8 cellular contexts compared by ENCODE assay signal in the genomic region with DNA sequence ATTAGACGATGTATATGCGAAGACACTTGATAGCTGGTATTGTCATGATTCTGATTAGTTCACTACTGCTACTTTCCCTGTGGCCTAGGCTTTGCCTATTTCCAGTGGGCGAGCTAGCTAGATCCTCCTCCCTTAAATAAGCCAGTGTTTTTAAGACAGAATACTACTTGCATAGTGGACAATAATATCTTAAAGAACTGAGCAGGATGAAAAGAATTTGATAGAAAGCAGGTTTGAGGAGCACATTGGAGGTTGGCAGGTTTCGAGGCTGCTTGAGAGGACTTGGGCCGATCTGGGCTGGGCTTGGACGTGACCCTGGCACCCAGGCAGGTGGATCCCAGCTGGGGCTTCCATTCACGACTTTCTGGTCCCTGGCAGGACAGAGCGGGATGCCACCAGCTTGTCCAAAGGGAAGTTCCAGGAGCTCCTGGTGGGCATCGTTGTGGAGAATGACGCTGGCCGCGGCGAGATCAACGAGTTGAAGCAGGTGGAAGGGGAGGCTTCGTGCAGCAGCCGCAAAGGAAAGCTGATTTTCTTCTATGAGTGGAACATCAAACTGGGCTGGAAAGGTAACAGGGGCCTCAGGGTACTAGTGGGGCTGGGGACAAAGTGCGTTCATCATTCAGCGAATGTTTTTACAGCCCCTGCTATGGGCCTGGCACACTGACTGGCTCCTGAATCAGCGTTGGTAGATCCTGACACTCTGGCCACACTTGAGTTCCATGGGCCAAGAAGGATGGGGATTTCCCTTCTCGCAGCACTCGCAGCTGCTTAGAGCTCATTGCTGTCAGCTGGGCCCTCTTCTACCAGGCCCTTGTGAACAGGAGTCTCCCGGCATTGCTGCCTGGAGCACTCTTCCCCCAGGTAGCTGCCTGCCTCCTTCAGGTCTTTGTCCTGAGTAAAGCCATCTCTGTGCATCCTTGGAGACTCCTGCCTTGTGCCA. TPM values are rescaled to one million over a fixed set of nuclear protein-coding genes. Genes with fewer than 3 reads are reported as not detected.
A peak's percentile ranks its signal among the peaks of the same experiment; 100 is the strongest.
DNase-seq lines count a peak whose midpoint lies in the region; ATAC-seq and TF ChIP-seq lines count a peak whose summit lies in the region.

No MANE protein-coding gene starts in this region.

- H2AFZ ChIP-seq in osteoblast (ENCODE audit: low read length) = no peak overlapping the region

- ATAC-seq in GM21390 (IDR thresholded peaks at IDR 0.05; ENCODE audit: unreplicated experiment) = no peak

- H3K4me2 ChIP-seq in osteoblast (ENCODE audit: insufficient read depth, low read length) = peak overlapping the region; percentile 83

- in situ Hi-C loops in G401 (cut with HindIII; ENCODE audit: low sequenced_read_pairs) = no loop called here

- no peaks in the 10 kb centered on the region for H4K20me1 ChIP-seq in osteoblast (ENCODE audit: insufficient read depth, low read length)

- H3K9ac ChIP-seq in NT2/D1 (ENCODE audit: insufficient read length, low read depth) = peak overlapping the region; percentile 83

- H3K4me1 ChIP-seq in NT2/D1 (ENCODE audit: insufficient read depth, insufficient read length) (peaks cover 2% of the 10 kb centered on the region), osteoblast (ENCODE audit: insufficient read depth, low read length) (peaks cover 45% of the 10 kb centered on the region)

- peaks cover 8% of the 10 kb centered on the region for H3K27me3 ChIP-seq in NT2/D1 (ENCODE audit: insufficient read depth, insufficient read length)
- no peaks in the 10 kb centered on the region for H3K27me3 ChIP-seq in dorsolateral prefrontal cortex
- H3K27me3 ChIP-seq in osteoblast (ENCODE audit: insufficient read depth, low read length) = no peaks in the 10 kb centered on the region

- DNase-seq in G401 (ENCODE audit: low spot score) (peak; percentile 25), NT2/D1 (ENCODE audit: low read depth, low spot score) (no peak), dorsolateral prefrontal cortex (no peak), osteoblast (ENCODE audit: insufficient read length, low spot score, missing footprints) (peak; percentile 65), NCI-H226 (no peak), foreskin melanocyte (no peak), hippocampal formation (lab: John Stamatoyannopoulos, UW) (no peak)

- H3K9me3 ChIP-seq in NT2/D1 (ENCODE audit: insufficient read depth, low read length) = no peaks in the 10 kb centered on the region
- H3K9me3 ChIP-seq in osteoblast (ENCODE audit: low read depth, low read length) = no peaks in the 10 kb centered on the region

- H3K79me2 ChIP-seq in osteoblast (ENCODE audit: insufficient read depth, low read length) = peaks cover 56% of the 10 kb centered on the region

- H3K36me3 ChIP-seq in NT2/D1 (ENCODE audit: insufficient read depth, insufficient read length, low read length) (peaks cover 45% of the 10 kb centered on the region), osteoblast (ENCODE audit: insufficient read depth, low read length) (peaks cover 34% of the 10 kb centered on the region)

- H3K4me3 ChIP-seq in NT2/D1 (ENCODE audit: insufficient read length, low read depth) (no peak overlapping the region), dorsolateral prefrontal cortex (peak overlapping the region in 52 of 59 donors; percentile 2 to 98 (median 87)), osteoblast (ENCODE audit: insufficient read depth, low read length) (peak overlapping the region; percentile 74)

- intact Hi-C loops in dorsolateral prefrontal cortex (cut with DNase I) = loop anchor here (2.0 to 10.0 kb wide), 6 partner anchors 37 to 488 kb away; a partner anchor contains a TSS

- H3K27ac ChIP-seq in dorsolateral prefrontal cortex (peak overlapping the region in 55 of 59 donors; percentile 67 to 100 (median 99)), osteoblast (ENCODE audit: low read depth, low read length) (peak overlapping the region; percentile 81)

- TF ChIP-seq CTCF in dorsolateral prefrontal cortex (IDR thresholded peaks at IDR 0.05 in 54 of 56, conservative IDR thresholded peaks at IDR 0.05 in 2 of 56; ENCODE audit: low read depth in 1 of 56, partially characterized antibody in 56 of 56) (no peak), osteoblast (IDR thresholded peaks at IDR 0.05; ENCODE audit: extremely low read depth, low read depth, low read length) (no peak)

RNA-seq across cellular contexts. Expression of a gene that starts 16.9 kb away (rescaled TPM):
- total RNA-seq in G401 (2014; rRNA removed; shearing (Covaris generic)) = 1.2 TPM in 1 of 2 replicates, not detected in the other
- total RNA-seq in dorsolateral prefrontal cortex (10 to 100 TPM; 17.2 to 66.8 (median 35.1) TPM), osteoblast (6.2 and 9.1 TPM in 2 replicates)

Comparison
In these comparisons a context has a peak if more than half of its experiments do, and no peak if none do; other contexts are left out.
1. DNase-seq: peak in G401 (single experiment) and osteoblast (single experiment); none in NT2/D1 (single experiment), dorsolateral prefrontal cortex (0 of 10), NCI-H226 (single experiment), foreskin melanocyte (single experiment) and hippocampal formation (0 of 2).